ENCODE assay signal across 23 cellular contexts in genomic region chr2:1192121-1192520, GRCh38.
"Had no signal": no experiment of that assay in that cellular context is flagged by ENCODE, and none has a peak within 500 bp of the region (broad histone marks: within the 10 kb centered on the region; RNA-seq: fewer than 3 reads in every experiment).

No MANE protein-coding gene starts in this region.

- H3K27ac Mint-ChIP-seq: mesothelial cell of epicardium; naive B cell; natural killer cell; progenitor cell of endocrine pancreas; stimulated activated naive B cell treated with anti-CD40 and anti-IgM and Interleukin-4, amounts not matched to agents 10 μg/mL and 1 μg/mL and 100 μg/mL, for 72 hours; type B pancreatic cell had no signal

- H3K4me3 ChIP-seq: lung, ovary, skin epidermis, stomach, thoracic aorta, tibial artery, uterus had no signal

- H3K4me3 Mint-ChIP-seq: mesothelial cell of epicardium; naive B cell; natural killer cell; stimulated activated naive B cell treated with anti-CD40 and anti-IgM and Interleukin-4, amounts not matched to agents 10 μg/mL and 1 μg/mL and 100 μg/mL, for 72 hours; type B pancreatic cell had no signal

- H3K4me1 Mint-ChIP-seq: mesothelial cell of epicardium; natural killer cell; stimulated activated naive B cell treated with anti-CD40 and anti-IgM and Interleukin-4, amounts not matched to agents 10 μg/mL and 1 μg/mL and 100 μg/mL, for 72 hours had no signal

- H3K36me3 Mint-ChIP-seq: stimulated activated naive B cell treated with anti-CD40 and anti-IgM and Interleukin-4, amounts not matched to agents 10 μg/mL and 1 μg/mL and 100 μg/mL, for 72 hours; type B pancreatic cell had no signal

- H3K27me3 Mint-ChIP-seq: stimulated activated naive B cell treated with anti-CD40 and anti-IgM and Interleukin-4, amounts not matched to agents 10 μg/mL and 1 μg/mL and 100 μg/mL, for 72 hours; type B pancreatic cell had no signal

- DNase-seq: hippocampal formation; kidney glomerular epithelial cell; left cardiac atrium; mesendoderm; naive B cell; natural killer cell; ovary; right cardiac atrium; stimulated activated CD4-positive, alpha-beta T cell treated with anti-CD3 and anti-CD28 coated beads, Interleukin-12 subunit alpha, Interleukin-12 subunit beta, amount 100 ng/mL, for 4 hours; stimulated activated CD4-positive, alpha-beta T cell treated with anti-CD3 and anti-CD28 coated beads, Interleukin-15, amount 100 ng/mL, for 24 hours; stimulated activated CD4-positive, alpha-beta T cell treated with anti-CD3 and anti-CD28 coated beads, Interleukin-2, amount 100 ng/mL, for 24 hours; stimulated activated CD4-positive, alpha-beta T cell treated with anti-CD3 and anti-CD28 coated beads, Interleukin-4, amount 100 ng/mL, for 1 hour; stimulated activated naive B cell treated with anti-CD40 and anti-IgM and Interleukin-4, amounts not matched to agents 10 μg/mL and 1 μg/mL and 100 μg/mL, for 72 hours; stimulated activated naive CD8-positive, alpha-beta T cell treated with anti-CD3 and anti-CD28 coated beads, Interleukin-15, Interleukin-2, amounts not matched to agents 100 U/mL and 50 U/mL, for 24 hours; stomach; tibial artery; uterus had no signal
